ENCODE assay signal across 12 cellular contexts in the genomic region with DNA sequence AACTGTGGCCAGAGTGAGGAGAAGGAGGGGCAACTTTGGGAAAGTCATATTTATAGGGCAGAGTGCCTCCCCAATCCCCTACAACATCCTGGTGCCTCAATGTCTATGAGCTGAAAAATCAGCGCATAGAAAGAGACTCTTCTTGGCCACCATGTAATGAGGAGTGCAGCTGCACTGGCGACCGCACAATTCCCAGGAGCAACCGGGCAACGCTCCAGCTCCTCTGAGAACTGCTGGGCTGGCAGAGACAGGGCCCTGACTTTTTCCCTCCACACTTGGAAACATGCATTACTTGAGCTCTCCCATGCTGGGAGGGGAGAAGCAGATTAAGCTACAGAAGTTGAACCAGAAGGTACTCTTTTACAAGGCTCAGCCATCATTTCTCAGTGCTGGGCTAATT. TPM values are rescaled to one million over a fixed set of nuclear protein-coding genes. Genes with fewer than 3 reads are reported as not detected.
DNase-seq lines count a peak whose midpoint lies in the region; ATAC-seq, FAIRE-seq and TF ChIP-seq lines count a peak whose summit lies in the region.
"Had no signal": no experiment of that assay in that cellular context is flagged by ENCODE, and none has a peak within 500 bp of the region (broad histone marks: within the 10 kb centered on the region; RNA-seq: fewer than 3 reads in every experiment).

No MANE protein-coding gene starts in this region.

- H3K36me3 ChIP-seq in keratinocyte (ENCODE audit: control insufficient read depth in 2 of 2, extremely low read depth in 1 of 2, insufficient read depth in 2 of 2, low read length in 2 of 2) (no peaks in the 10 kb centered on the region), endodermal cell (ENCODE audit: control insufficient read depth, insufficient read depth, low read length) (no peaks in the 10 kb centered on the region)
- H3K36me3 ChIP-seq: cardiac muscle cell, neutrophil had no signal

- H3K4me3 Mint-ChIP-seq in endodermal cell (no peak overlapping the region), type B pancreatic cell (no peak overlapping the region)
- H3K4me3 Mint-ChIP-seq: T-helper 17 cell had no signal

- H3K27me3 ChIP-seq in keratinocyte (ENCODE audit: control insufficient read depth, extremely low read depth, insufficient read depth, low read length) (no peaks in the 10 kb centered on the region), endodermal cell (ENCODE audit: control insufficient read depth, insufficient read depth, low read length, poor library complexity, severe bottlenecking) (no peaks in the 10 kb centered on the region)
- H3K27me3 ChIP-seq: neutrophil had no signal

- no peaks in the 10 kb centered on the region for H3K79me2 ChIP-seq in keratinocyte (ENCODE audit: control insufficient read depth, insufficient read depth, low read length)

- 89 to 96% methylated on average over 5 of the region's 5 CpGs for WGBS in endodermal cell (ENCODE audit: insufficient coverage in 1 of 2, insufficient read length in 1 of 2), 2 experiments

- H3K27ac ChIP-seq in keratinocyte (ENCODE audit: control insufficient read depth, insufficient read depth, low read length) (no peak overlapping the region), substantia nigra (ENCODE audit: low read depth, low read length, poor library complexity, severe bottlenecking) (no peak overlapping the region), endodermal cell (ENCODE audit: low read depth, low read length) (no peak overlapping the region)
- H3K27ac ChIP-seq: cardiac muscle cell, HL-60, neutrophil had no signal

- no peak overlapping the region for H3K4me2 ChIP-seq in keratinocyte (ENCODE audit: control insufficient read depth, extremely low read depth, insufficient read depth, low read depth, low read length)

- H3K36me3 Mint-ChIP-seq in endodermal cell (ENCODE audit: low read depth): no peaks in the 10 kb centered on the region
- H3K36me3 Mint-ChIP-seq in type B pancreatic cell: no peaks in the 10 kb centered on the region

- H3K27ac Mint-ChIP-seq in endodermal cell (no peak overlapping the region), type B pancreatic cell (no peak overlapping the region)
- H3K27ac Mint-ChIP-seq: T-helper 17 cell had no signal

- H4K20me1 ChIP-seq in keratinocyte (ENCODE audit: control insufficient read depth, extremely low read depth, insufficient read depth, low read length): no peaks in the 10 kb centered on the region

- H3K9ac ChIP-seq in keratinocyte (ENCODE audit: control insufficient read depth, extremely low read depth, insufficient read depth, low read length) (no peak overlapping the region), endodermal cell (ENCODE audit: extremely low read depth, low read length, poor library complexity, severe bottlenecking) (no peak overlapping the region)

- FAIRE-seq in keratinocyte (lab: Jason Lieb, UNC) (peak; percentile 44), D721Med (lab: Jason Lieb, UNC) (no peak)

- DNase-seq in NCI-H1105 treated with DMSO at 0.1 percent for 48 hours (lab: John Stamatoyannopoulos, UW): peak; percentile 89
- peak; percentile 96 for DNase-seq in astrocyte of the hippocampus (ENCODE audit: low read depth, low spot score)
- DNase-seq in keratinocyte (ENCODE audit: low read depth, low spot score): no peak
- DNase-seq in substantia nigra (lab: John Stamatoyannopoulos, UW): peak in 47 of 49 donors; percentile 5 to 90 (median 77)
- DNase-seq in endodermal cell: no peak
- no peak for DNase-seq in type B pancreatic cell (ENCODE audit: extremely low spot score, unreplicated experiment)
- no peak for DNase-seq in D721Med (ENCODE audit: insufficient read length, low spot score)
- DNase-seq: T-helper 17 cell had no signal

- H3K9me1 ChIP-seq in keratinocyte (ENCODE audit: control insufficient read depth, extremely low read depth, insufficient read depth, low read length): no peaks in the 10 kb centered on the region

- H3K4me3 ChIP-seq in keratinocyte (ENCODE audit: control insufficient read depth in 2 of 3, extremely low read depth in 1 of 3, insufficient read depth in 2 of 3, low read depth in 1 of 3, low read length in 3 of 3) (no peak overlapping the region), endodermal cell (ENCODE audit: low read length) (no peak overlapping the region)
- H3K4me3 ChIP-seq: cardiac muscle cell had no signal

- dilution Hi-C loops in keratinocyte (cut with MboI; ENCODE audit: extremely low pct_ligation_motif_present, low sequenced_read_pairs): no loop called here

- no peaks in the 10 kb centered on the region for H3K9me3 ChIP-seq in keratinocyte (ENCODE audit: control insufficient read depth, low read depth, low read length)
- H3K9me3 ChIP-seq in endodermal cell (ENCODE audit: control insufficient read depth, low read length): no peaks in the 10 kb centered on the region
- H3K9me3 ChIP-seq: neutrophil had no signal

- peaks cover 31% of the 10 kb centered on the region for H3K27me3 Mint-ChIP-seq in endodermal cell (ENCODE audit: insufficient read depth)
- H3K27me3 Mint-ChIP-seq in type B pancreatic cell: no peaks in the 10 kb centered on the region

- no peak overlapping the region for H2AFZ ChIP-seq in keratinocyte (ENCODE audit: control insufficient read depth, low read length)

- no peaks in the 10 kb centered on the region for H3K4me1 ChIP-seq in keratinocyte (ENCODE audit: control insufficient read depth, extremely low read depth, insufficient read depth, low read length)
- H3K4me1 ChIP-seq in endodermal cell (ENCODE audit: control insufficient read depth, insufficient read depth, low read length): no peaks in the 10 kb centered on the region

- TF ChIP-seq CTCF in keratinocyte (optimal IDR thresholded peaks at IDR 0.05 in 1 of 3, IDR thresholded peaks at IDR 0.05 in 1 of 3, conservative IDR thresholded peaks at IDR 0.05 in 1 of 3; ENCODE audit: extremely low read depth in 1 of 3, insufficient read depth in 2 of 3, low read length in 3 of 3) (no peak), endodermal cell (conservative IDR thresholded peaks at IDR 0.05) (no peak), type B pancreatic cell (conservative IDR thresholded peaks at IDR 0.05) (no peak), D721Med (IDR thresholded peaks at IDR 0.05; ENCODE audit: insufficient read depth, missing control alignments) (no peak)

- peaks cover 8% of the 10 kb centered on the region for H3K4me1 Mint-ChIP-seq in endodermal cell
- peaks cover 16% of the 10 kb centered on the region for H3K4me1 Mint-ChIP-seq in type B pancreatic cell (ENCODE audit: unreplicated experiment)
- H3K4me1 Mint-ChIP-seq: T-helper 17 cell had no signal

- ATAC-seq in GM19395 (IDR thresholded peaks at IDR 0.05; ENCODE audit: unreplicated experiment): no peak
- ATAC-seq: T-helper 17 cell had no signal

- H3K9me3 Mint-ChIP-seq in endodermal cell (no peaks in the 10 kb centered on the region), type B pancreatic cell (no peaks in the 10 kb centered on the region)

RNA-seq across cellular contexts. Expression of a gene that starts 31.4 kb away (rescaled TPM):
- 33.2 to 50.8 TPM (median 38.3 TPM) in 3 replicates for polyA plus RNA-seq in keratinocyte
- 21.0 TPM for polyA plus RNA-seq in keratinocyte (2011; ENCODE audit: low read depth)
- 20.8 and 38.9 TPM in 2 replicates for polyA plus RNA-seq in keratinocyte (2011; cell fraction: cytosol; rRNA removed)
- polyA plus RNA-seq in keratinocyte (2011; cell fraction: nucleus; rRNA removed): 43.9 and 64.9 TPM in 2 replicates
- 49.5 and 49.9 TPM in 2 replicates for polyA plus RNA-seq in keratinocyte (2012; ENCODE audit: low replicate concordance)
- 7.1 to 29.0 TPM (median 17.1 TPM) in 3 replicates for polyA minus RNA-seq in keratinocyte
- 64.8 TPM for polyA minus RNA-seq in keratinocyte (2011; cell fraction: cytosol; rRNA and poly(A)+ RNA removed)
- 47.7 and 62.8 TPM in 2 replicates for polyA minus RNA-seq in keratinocyte (2011; cell fraction: nucleus; rRNA and poly(A)+ RNA removed)
- total RNA-seq in endodermal cell: 10 to 100 TPM; 77.2 to 83.8 TPM
- 280 TPM for polyA plus RNA-seq in endodermal cell (2013, experiment 1 of 2)
- polyA plus RNA-seq in endodermal cell (2013, experiment 2 of 2): 268 TPM
- 105 and 236 TPM in 2 replicates for total RNA-seq in type B pancreatic cell (ENCODE audit: low replicate concordance)

Comparison
In these comparisons a context has a peak if more than half of its experiments do, and no peak if none do; other contexts are left out.
1. DNase-seq: peak in NCI-H1105 treated with DMSO at 0.1 percent for 48 hours (single experiment), astrocyte of the hippocampus (single experiment) and substantia nigra (47 of 49); none in keratinocyte (single experiment), endodermal cell (single experiment), type B pancreatic cell (single experiment) and D721Med (single experiment).